Comparison of ENCODE assay signal across 17 cellular contexts in the genomic region with DNA sequence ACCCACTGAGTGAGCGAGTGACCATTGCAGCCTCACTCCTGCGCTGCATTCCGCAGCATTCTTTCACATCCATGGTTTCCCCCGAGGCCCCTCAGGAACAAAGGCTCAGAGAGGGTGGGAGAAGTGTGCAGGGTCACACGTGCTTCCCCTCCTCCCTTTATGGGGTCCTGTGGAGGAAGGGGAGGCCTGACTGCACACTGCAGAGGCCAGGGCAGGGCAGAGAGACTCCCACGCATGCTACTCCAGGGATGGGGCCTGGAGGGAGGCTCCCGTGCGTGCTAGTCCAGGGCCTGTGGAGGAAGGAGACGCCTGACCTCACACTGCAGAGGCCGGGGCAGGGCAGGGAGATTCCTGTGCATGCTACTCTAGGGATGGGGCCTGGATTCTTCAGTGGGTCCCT.
DNase-seq lines count a peak whose midpoint lies in the region; ATAC-seq, FAIRE-seq and TF ChIP-seq lines count a peak whose summit lies in the region.
"Had no signal": no experiment of that assay in that cellular context is flagged by ENCODE, and none has a peak within 500 bp of the region (broad histone marks: within the 10 kb centered on the region; RNA-seq: fewer than 3 reads in every experiment).

No MANE protein-coding gene starts in this region.

- TF ChIP-seq RAD21 in H1 (IDR thresholded peaks at IDR 0.05 in 1 of 2, conservative IDR thresholded peaks at IDR 0.05 in 1 of 2; ENCODE audit: low read depth in 2 of 2, low read length in 2 of 2), result no peak

- no peak overlapping the region for H3K14ac ChIP-seq in H1 (ENCODE audit: insufficient read length)

- POLR2A ChIA-PET in H1 (lab: Charles Lee; ENCODE audit: partially characterized antibody), result no interaction called here
- POLR2A ChIA-PET in CD8-positive, alpha-beta memory T cell (lab: Charles Lee), result no interaction called here

- 69% methylated on average over 9 of the region's 10 CpGs for WGBS in HUES64
- WGBS in H1 (ENCODE audit: extremely low coverage in 1 of 2, insufficient coverage in 1 of 2, insufficient read length in 1 of 2, insufficient replicate concordance in 2 of 2, low coverage in 1 of 2, low lambda C conversion rate in 2 of 2, missing lambda C conversion rate in 1 of 2), 2 experiments, result 85% methylated on average over 10 of the region's 10 CpGs; no CpG with 5 or more reads in 1 of the 2 experiments

- H2AK5ac ChIP-seq in H1 (ENCODE audit: low read depth, low read length), result no peak overlapping the region

- H3K4me1 ChIP-seq in HUES64 (ENCODE audit: insufficient read depth, low read length) (peaks cover 6% of the 10 kb centered on the region; the same call in 1 of the 2 replicates), H1 (replicated peaks in 1 of 4; ENCODE audit: control insufficient read depth in 3 of 4, insufficient read depth in 4 of 4, low read length in 3 of 4) (peaks cover 0 to 15% (median 7%) of the 10 kb centered on the region in 4 experiments; a peak in 5 of 7 replicates)
- peaks cover 10% of the 10 kb centered on the region for H3K4me1 ChIP-seq in CD8-positive, alpha-beta memory T cell (ENCODE audit: insufficient read depth, low read length)
- H3K4me1 ChIP-seq: SJCRH30 had no signal

- H2AFZ ChIP-seq in H1 (ENCODE audit: low read length), result 0 out of 2 replicates have a peak overlapping the region, but pooled peaks have one; percentile 43

- H2BK15ac ChIP-seq in H1 (ENCODE audit: low read length), result no peak overlapping the region

- no peaks in the 10 kb centered on the region for H3K79me2 ChIP-seq in H1 (ENCODE audit: control insufficient read depth in 1 of 2, insufficient read depth in 2 of 2, low read length in 2 of 2)

- no peak overlapping the region for H3K18ac ChIP-seq in H1 (ENCODE audit: extremely low read depth, low read length)

- no peaks in the 10 kb centered on the region for H3K79me1 ChIP-seq in H1 (ENCODE audit: low read depth, low read length)

- CTCF ChIA-PET in H1 (lab: Charles Lee; ENCODE audit: partially characterized antibody), result no interaction called here
- CTCF ChIA-PET in CD8-positive, alpha-beta memory T cell (lab: Charles Lee), result no interaction called here

- H3K4me3 ChIP-seq in HUES64 (ENCODE audit: low read length) (no peak overlapping the region), H1 (ENCODE audit: extremely low read depth in 1 of 4, insufficient read depth in 2 of 4, low read depth in 3 of 4, low read length in 4 of 4) (no peak overlapping the region), H7 (ENCODE audit: insufficient read depth, low read depth, low read length) (no peak overlapping the region)
- no peak overlapping the region for H3K4me3 ChIP-seq in CD8-positive, alpha-beta memory T cell (ENCODE audit: low read length)
- H3K4me3 ChIP-seq: HAP-1, SJCRH30 had no signal

- H3K9ac ChIP-seq in HUES64 (ENCODE audit: low read depth, low read length) (no peak overlapping the region), H1 (replicated peaks in 1 of 4; ENCODE audit: extremely low read depth in 1 of 4, low read depth in 3 of 4, low read length in 3 of 4) (no peak overlapping the region)

- TF ChIP-seq POLR2A in H1 (IDR thresholded peaks at IDR 0.05; ENCODE audit: control extremely low read depth in 1 of 2, low read depth in 2 of 2, low read length in 2 of 2), result no peak

- H4K91ac ChIP-seq in H1 (replicated peaks; ENCODE audit: insufficient read length, low read length), result peak overlapping the region; percentile 47

- no peak overlapping the region for H2BK5ac ChIP-seq in H1 (ENCODE audit: low read depth, low read length)

- no peaks in the 10 kb centered on the region for H3K36me3 ChIP-seq in HUES64 (ENCODE audit: insufficient read depth, low read length)
- no peaks in the 10 kb centered on the region for H3K36me3 ChIP-seq in H1 (ENCODE audit: control insufficient read depth in 2 of 4, insufficient read depth in 4 of 4, low read length in 3 of 4)
- H3K36me3 ChIP-seq in CD8-positive, alpha-beta memory T cell (ENCODE audit: insufficient read depth, low read length), result no peaks in the 10 kb centered on the region
- no peaks in the 10 kb centered on the region for H3K36me3 ChIP-seq in H7 (replicated peaks; ENCODE audit: control insufficient read depth, insufficient read depth, low read length)
- H3K36me3 ChIP-seq: HAP-1, SJCRH30 had no signal

- H3K4ac ChIP-seq in H1 (replicated peaks; ENCODE audit: insufficient read length, low read depth, low read length), result peak overlapping the region; percentile 69

- H3K56ac ChIP-seq in H1 (replicated peaks; ENCODE audit: insufficient read length, low read depth, low read length), result no peak overlapping the region

- H3K27me3 ChIP-seq in HUES64 (ENCODE audit: insufficient read depth, low read length) (peaks cover 10% of the 10 kb centered on the region), H1 (replicated peaks in 1 of 4; ENCODE audit: control insufficient read depth in 3 of 4, extremely low read depth in 1 of 4, insufficient read depth in 3 of 4, low read length in 3 of 4) (peaks cover 0 to 12% (median 9%) of the 10 kb centered on the region in 4 experiments; a peak in 6 of 7 replicates), H7 (ENCODE audit: control insufficient read depth, insufficient read depth, low read length) (peaks cover 6% of the 10 kb centered on the region)
- no peaks in the 10 kb centered on the region for H3K27me3 ChIP-seq in CD8-positive, alpha-beta memory T cell (ENCODE audit: insufficient read depth, low read length, poor library complexity, severe bottlenecking)

- peaks cover 5% of the 10 kb centered on the region for H3K4me1 Mint-ChIP-seq in nephron
- peaks cover 0 to 9% (median 4%) of the 10 kb centered on the region in 3 donors for H3K4me1 Mint-ChIP-seq in CD8-positive, alpha-beta memory T cell

- H4K8ac ChIP-seq in H1 (ENCODE audit: extremely low read depth, insufficient read depth, low read length), result no peak overlapping the region

- H2BK120ac ChIP-seq in H1 (replicated peaks; ENCODE audit: low read depth, low read length), result no peak overlapping the region

- H4K20me1 ChIP-seq in H1 (replicated peaks in 1 of 2; ENCODE audit: control insufficient read depth in 1 of 2, insufficient read depth in 2 of 2, low read length in 2 of 2), result no peaks in the 10 kb centered on the region

- H3K23ac ChIP-seq in H1 (ENCODE audit: insufficient read length), result no peak overlapping the region

- no peak for FAIRE-seq in H1 (lab: Jason Lieb, UNC)

- peaks cover 4% of the 10 kb centered on the region for H3K36me3 Mint-ChIP-seq in nephron (ENCODE audit: low read depth)
- H3K36me3 Mint-ChIP-seq in CD8-positive, alpha-beta memory T cell, result no peaks in the 10 kb centered on the region
- H3K36me3 Mint-ChIP-seq: CD14-positive monocyte had no signal

- H3K27ac Mint-ChIP-seq in nephron, result peak overlapping the region in 2 of 3 experiments; percentile 0 to 35
- H3K27ac Mint-ChIP-seq in CD8-positive, alpha-beta memory T cell, result no peak overlapping the region

- no peak overlapping the region for H3K4me3 Mint-ChIP-seq in nephron
- no peak overlapping the region for H3K4me3 Mint-ChIP-seq in CD8-positive, alpha-beta memory T cell
- H3K4me3 Mint-ChIP-seq: CD14-positive monocyte had no signal

- H3K23me2 ChIP-seq in H1 (ENCODE audit: low read depth, low read length), result peaks cover 4% of the 10 kb centered on the region; the same call in 1 of the 2 replicates

- no peak for DNase-seq in H1 (ENCODE audit: low read depth in 1 of 2, low spot score in 2 of 2)
- DNase-seq in retina, result peak; percentile 74
- DNase-seq in CD8-positive, alpha-beta memory T cell, result no peak
- no peak for DNase-seq in H7
- no peak for DNase-seq in kidney glomerular epithelial cell (lab: John Stamatoyannopoulos, UW)
- DNase-seq in stimulated activated naive CD8-positive, alpha-beta T cell treated with anti-CD3 and anti-CD28 coated beads, Interleukin-15, Interleukin-2, amounts not matched to agents 100 U/mL and 50 U/mL, for 24 hours, result no peak
- DNase-seq: AML-193, COR-L47, NCI-H1105 treated with DMSO at 0.1 percent for 48 hours, NCI-H187, NCI-H446, PC-3, SJCRH30 had no signal

- no peak overlapping the region for H2BK12ac ChIP-seq in H1 (ENCODE audit: low read depth, low read length)

- 0 out of 2 replicates have a peak overlapping the region, but pooled peaks have one; percentile 50 for H2BK20ac ChIP-seq in H1 (ENCODE audit: low read length)

- H3K9me3 Mint-ChIP-seq in nephron, result no peaks in the 10 kb centered on the region
- H3K9me3 Mint-ChIP-seq in CD8-positive, alpha-beta memory T cell, result no peaks in the 10 kb centered on the region
- H3K9me3 Mint-ChIP-seq: CD14-positive monocyte had no signal

- H3K27ac ChIP-seq in HUES64 (ENCODE audit: low read depth, low read length) (peak overlapping the region; percentile 35; the same call in 1 of the 2 replicates), H1 (ENCODE audit: low read depth, low read length) (no peak overlapping the region)
- no peak overlapping the region for H3K27ac ChIP-seq in CD8-positive, alpha-beta memory T cell (ENCODE audit: low read depth, low read length)
- H3K27ac ChIP-seq: SJCRH30 had no signal

- TF ChIP-seq CTCF in H1 (IDR thresholded peaks at IDR 0.05; ENCODE audit: control extremely low read depth in 1 of 3, insufficient read depth in 1 of 3, low read depth in 1 of 3, low read length in 3 of 3), result no peak
- TF ChIP-seq CTCF in nephron (IDR thresholded peaks at IDR 0.05; ENCODE audit: unreplicated experiment in 3 of 3), result no peak

- no peaks in the 10 kb centered on the region for H3K9me3 ChIP-seq in HUES64 (ENCODE audit: insufficient read depth, low read depth, low read length)
- no peaks in the 10 kb centered on the region for H3K9me3 ChIP-seq in H1 (ENCODE audit: insufficient read depth in 2 of 2, low read depth in 1 of 2, low read length in 1 of 2)
- H3K9me3 ChIP-seq in CD8-positive, alpha-beta memory T cell (ENCODE audit: low read length), result no peaks in the 10 kb centered on the region
- H3K9me3 ChIP-seq: HAP-1, SJCRH30 had no signal

- no peak for ATAC-seq in stimulated activated naive CD8-positive, alpha-beta T cell treated with anti-CD3 and anti-CD28 coated beads, Interleukin-15, Interleukin-2, amounts not matched to agents 100 U/mL and 50 U/mL, for 24 hours
- ATAC-seq: PC-3 had no signal

- TF ChIP-seq EP300 in H1 (IDR thresholded peaks at IDR 0.05; ENCODE audit: borderline replicate concordance in 1 of 2, low read depth in 2 of 2, low read length in 2 of 2), result no peak

- H3K4me2 ChIP-seq in H1 (ENCODE audit: insufficient read depth in 1 of 2, low read depth in 2 of 2, low read length in 2 of 2), result no peak overlapping the region

- peaks cover 18% of the 10 kb centered on the region for H3K27me3 Mint-ChIP-seq in nephron (ENCODE audit: low read depth)
- H3K27me3 Mint-ChIP-seq in CD8-positive, alpha-beta memory T cell, result peaks cover 14 to 18% of the 10 kb centered on the region in 2 donors

- no peak overlapping the region for H4K5ac ChIP-seq in H1 (ENCODE audit: insufficient read length, low read depth, low read length)

TF ChIP-seq in H1, 55 proteins besides CTCF, POLR2A, EP300 and RAD21 (continues in another document):
- no peak for TF ChIP-seq SP2 (IDR thresholded peaks at IDR 0.05; ENCODE audit: low read length)
- no peak for TF ChIP-seq SRF (IDR thresholded peaks at IDR 0.05; ENCODE audit: low read depth, low read length)
- no peak for TF ChIP-seq KDM5A (IDR thresholded peaks at IDR 0.05; ENCODE audit: low read length)
- TF ChIP-seq RNF2 (IDR thresholded peaks at IDR 0.05; ENCODE audit: borderline replicate concordance, low read depth, low read length, missing control alignments, poor library complexity, severe bottlenecking), result no peak
- no peak for TF ChIP-seq PHF8 (conservative IDR thresholded peaks at IDR 0.05; ENCODE audit: low read depth, low read length)
- TF ChIP-seq CBX5 (IDR thresholded peaks at IDR 0.05; ENCODE audit: low read depth, low read length), result no peak

Comparison
In these comparisons a context has a peak if more than half of its experiments do, and no peak if none do; other contexts are left out.
1. H3K27ac Mint-ChIP-seq: peak in nephron (2 of 3); none in CD8-positive, alpha-beta memory T cell (0 of 8).